Comparison of ENCODE assay signal across 29 cellular contexts in the genomic region with DNA sequence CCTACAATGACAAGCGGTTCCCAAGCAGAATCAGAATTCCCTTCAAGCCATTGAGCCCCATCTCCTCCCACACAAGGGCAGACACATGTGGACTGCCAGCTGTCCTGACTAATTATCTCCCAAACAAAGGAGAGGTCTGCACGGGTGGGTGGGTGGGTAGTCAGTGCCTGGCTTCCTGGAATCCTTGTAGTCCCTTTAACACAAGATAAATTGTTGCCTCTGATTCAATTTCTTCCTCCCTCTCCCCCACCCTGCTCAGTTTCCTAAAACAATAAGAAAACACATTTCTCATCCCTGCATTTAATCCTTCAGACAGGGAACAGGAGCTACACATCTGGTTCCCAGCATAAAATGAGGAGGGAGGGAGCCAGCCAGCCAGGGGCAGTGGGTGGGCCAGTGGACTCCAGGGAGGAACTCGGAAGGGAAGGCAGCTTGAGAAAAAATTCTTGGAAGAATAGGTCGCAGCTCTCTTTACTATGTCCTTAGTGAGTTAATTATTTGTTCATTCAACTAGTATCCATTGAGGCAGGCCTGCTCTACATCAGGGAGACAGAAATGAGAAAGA.
"Had no signal": no experiment of that assay in that cellular context is flagged by ENCODE, and none has a peak within 500 bp of the region (broad histone marks: within the 10 kb centered on the region; RNA-seq: fewer than 3 reads in every experiment).

No MANE protein-coding gene starts in this region.

- H3K27ac ChIP-seq: adrenal gland, body of pancreas, gastrocnemius medialis, skin epidermis, transverse colon, uterus had no signal

- FAIRE-seq: colon, keratinocyte had no signal

- H3K4me3 ChIP-seq: adrenal gland, body of pancreas, gastrocnemius medialis, skin epidermis, testis, transverse colon, uterus had no signal

- DNase-seq: activated CD4-positive, alpha-beta T cell treated with anti-CD3 and anti-CD28 coated beads for 36 hours; activated CD4-positive, CD25-positive, alpha-beta regulatory T cell; activated CD8-positive, alpha-beta T cell treated with anti-CD3 and anti-CD28 coated beads, Interleukin-2, amount 10 ng/mL, durations not matched to agents 7 days and 5 days; activated effector memory CD4-positive, alpha-beta T cell treated with anti-CD3 and anti-CD28 coated beads, Interleukin-2, amount 50 U/mL, for 16 hours; activated naive CD4-positive, alpha-beta T cell treated with anti-CD3 and anti-CD28 coated beads for 36 hours; activated naive CD8-positive, alpha-beta T cell treated with anti-CD3 and anti-CD28 coated beads for 36 hours; adrenal gland; aorta; body of pancreas; dermis blood vessel endothelial cell; effector CD8-positive, alpha-beta T cell; gastrocnemius medialis; glutamatergic neuron; left cardiac atrium; mammary epithelial cell; naive B cell; stimulated activated CD4-positive, alpha-beta T cell treated with anti-CD3 and anti-CD28 coated beads, Interleukin-12 subunit alpha, Interleukin-12 subunit beta, amount 100 ng/mL, for 4 hours; stimulated activated CD4-positive, alpha-beta T cell treated with anti-CD3 and anti-CD28 coated beads, Interleukin-4, amount 100 ng/mL, for 1 hour; stimulated activated naive CD8-positive, alpha-beta T cell treated with anti-CD3 and anti-CD28 coated beads, Interleukin-15, Interleukin-2, amounts not matched to agents 100 U/mL and 50 U/mL, for 24 hours; T-helper 1 cell; testis; transverse colon; uterus had no signal

- H3K4me1 ChIP-seq: adrenal gland, body of pancreas, gastrocnemius medialis, transverse colon, uterus had no signal

- H3K36me3 Mint-ChIP-seq: activated naive CD8-positive, alpha-beta T cell treated with anti-CD3 and anti-CD28 coated beads for 36 hours; naive B cell had no signal

- ATAC-seq: activated CD4-positive, alpha-beta T cell treated with anti-CD3 and anti-CD28 coated beads for 36 hours; activated CD8-positive, alpha-beta T cell treated with anti-CD3 and anti-CD28 coated beads, Interleukin-2, amount 10 ng/mL, durations not matched to agents 7 days and 5 days; body of pancreas; gastrocnemius medialis; left cardiac atrium; sciatic nerve; stimulated activated naive CD8-positive, alpha-beta T cell treated with anti-CD3 and anti-CD28 coated beads, Interleukin-15, Interleukin-2, amounts not matched to agents 100 U/mL and 50 U/mL, for 24 hours had no signal

- H3K9me3 Mint-ChIP-seq: activated naive CD4-positive, alpha-beta T cell treated with anti-CD3 and anti-CD28 coated beads for 36 hours; activated naive CD8-positive, alpha-beta T cell treated with anti-CD3 and anti-CD28 coated beads for 36 hours; activated T-helper 1 cell treated with anti-CD3 and anti-CD28 coated beads, Interleukin-12 subunit alpha, Interleukin-12 subunit beta, Interleukin-2, Interleukin-4 antibody, amounts not matched to agents 30 ng/mL and 10 ng/mL and 1 ng/mL, durations not matched to agents 14 hours and 24 hours and 36 hours; naive B cell; T-helper 2 cell treated with Interferon-gamma antibody and Interleukin-4, amounts not matched to agents 5 μg/mL and 100 μg/mL, for 36 hours had no signal

- H3K27me3 ChIP-seq: adrenal gland, body of pancreas, testis, uterus had no signal

- H3K4me1 Mint-ChIP-seq: activated CD4-positive, alpha-beta T cell treated with anti-CD3 and anti-CD28 coated beads for 36 hours; activated naive CD8-positive, alpha-beta T cell treated with anti-CD3 and anti-CD28 coated beads for 36 hours; naive B cell had no signal

- H3K27ac Mint-ChIP-seq: activated CD4-positive, alpha-beta T cell treated with anti-CD3 and anti-CD28 coated beads for 36 hours; activated CD8-positive, alpha-beta T cell treated with anti-CD3 and anti-CD28 coated beads, Interleukin-2, amount 10 ng/mL, durations not matched to agents 7 days and 5 days; activated naive CD4-positive, alpha-beta T cell treated with anti-CD3 and anti-CD28 coated beads for 36 hours; activated naive CD8-positive, alpha-beta T cell treated with anti-CD3 and anti-CD28 coated beads for 36 hours; activated T-helper 1 cell treated with anti-CD3 and anti-CD28 coated beads, Interleukin-12 subunit alpha, Interleukin-12 subunit beta, Interleukin-2, Interleukin-4 antibody, amounts not matched to agents 30 ng/mL and 10 ng/mL and 1 ng/mL, durations not matched to agents 14 hours and 24 hours and 36 hours; naive B cell; T-helper 2 cell treated with Interferon-gamma antibody and Interleukin-4, amounts not matched to agents 5 μg/mL and 100 μg/mL, for 36 hours had no signal

- H3K36me3 ChIP-seq: adrenal gland, gastrocnemius medialis, transverse colon, uterus had no signal

- H3K4me3 Mint-ChIP-seq: activated CD4-positive, alpha-beta T cell treated with anti-CD3 and anti-CD28 coated beads for 36 hours; activated CD8-positive, alpha-beta T cell treated with anti-CD3 and anti-CD28 coated beads, Interleukin-2, amount 10 ng/mL, durations not matched to agents 7 days and 5 days; activated naive CD4-positive, alpha-beta T cell treated with anti-CD3 and anti-CD28 coated beads for 36 hours; activated naive CD8-positive, alpha-beta T cell treated with anti-CD3 and anti-CD28 coated beads for 36 hours; activated T-helper 1 cell treated with anti-CD3 and anti-CD28 coated beads, Interleukin-12 subunit alpha, Interleukin-12 subunit beta, Interleukin-2, Interleukin-4 antibody, amounts not matched to agents 30 ng/mL and 10 ng/mL and 1 ng/mL, durations not matched to agents 14 hours and 24 hours and 36 hours; naive B cell; T-helper 2 cell treated with Interferon-gamma antibody and Interleukin-4, amounts not matched to agents 5 μg/mL and 100 μg/mL, for 36 hours had no signal

- H3K9me3 ChIP-seq: adrenal gland, body of pancreas, gastrocnemius medialis, testis, transverse colon, uterus had no signal
